ENCODE assay signal across 21 cellular contexts in genomic region chr18:55243255-55243654, GRCh38.
DNase-seq lines count a peak whose midpoint lies in the region; ATAC-seq and TF ChIP-seq lines count a peak whose summit lies in the region.
"Had no signal": no experiment of that assay in that cellular context is flagged by ENCODE, and none has a peak within 500 bp of the region (broad histone marks: within the 10 kb centered on the region; RNA-seq: fewer than 3 reads in every experiment).

No MANE protein-coding gene starts in this region.

- H3K27me3 ChIP-seq in heart right ventricle (no peaks in the 10 kb centered on the region), sigmoid colon (no peaks in the 10 kb centered on the region), uterus (no peaks in the 10 kb centered on the region)
- H3K27me3 ChIP-seq: hepatocyte, tibial nerve had no signal

- TF ChIP-seq POLR2A in sigmoid colon (IDR thresholded peaks at IDR 0.05): no peak
- TF ChIP-seq POLR2A in uterus (IDR thresholded peaks at IDR 0.05): no peak

- H3K4me1 ChIP-seq in heart right ventricle (peaks cover 21 to 100% (median 74%) of the 10 kb centered on the region in 9 donors), sigmoid colon (peaks cover 0 to 36% (median 33%) of the 10 kb centered on the region in 4 donors), uterus (peaks cover 0 to 7% of the 10 kb centered on the region in 2 donors)

- peaks cover 0 to 47% (median 0%) of the 10 kb centered on the region in 9 donors for H3K36me3 ChIP-seq in heart right ventricle
- H3K36me3 ChIP-seq in sigmoid colon: peaks cover 0 to 5% (median 0%) of the 10 kb centered on the region in 4 donors
- H3K36me3 ChIP-seq in uterus: no peaks in the 10 kb centered on the region
- H3K36me3 ChIP-seq: tibial nerve had no signal

- H3K9me3 ChIP-seq in heart right ventricle (no peaks in the 10 kb centered on the region), sigmoid colon (no peaks in the 10 kb centered on the region), uterus (no peaks in the 10 kb centered on the region)
- H3K9me3 ChIP-seq: tibial nerve had no signal

- TF ChIP-seq EP300 in sigmoid colon (IDR thresholded peaks at IDR 0.05): no peak

- H3K27ac ChIP-seq in heart right ventricle (peak overlapping the region; percentile 24 to 89 (median 76)), coronary artery (peak overlapping the region; percentile 62 to 87), sigmoid colon (peak overlapping the region; percentile 53 to 74 (median 60)), uterus (peak overlapping the region; percentile 77 to 79)
- H3K27ac ChIP-seq: KMS-11 had no signal

- no peak for DNase-seq in heart right ventricle
- DNase-seq in left cardiac atrium: no peak
- no peak for DNase-seq in coronary artery (ENCODE audit: low spot score)
- DNase-seq in sigmoid colon: no peak
- no peak for DNase-seq in uterus
- no peak for DNase-seq in hippocampal formation (lab: John Stamatoyannopoulos, UW)
- DNase-seq: activated CD4-positive, alpha-beta T cell treated with anti-CD3 and anti-CD28 coated beads for 36 hours; activated CD8-positive, alpha-beta memory T cell treated with anti-CD3 and anti-CD28 coated beads, Interleukin-2, amount 50 U/mL, for 4 hours; activated naive CD4-positive, alpha-beta T cell treated with Interleukin-2 at 50 U/mL for 16 hours; C1 segment of cervical spinal cord; DMS 273 treated with DMSO at 0.1 percent for 48 hours; NCI-H1105 treated with DMSO at 0.1 percent for 48 hours; NCI-H748 treated with DMSO at 0.1 percent for 48 hours; PC-3; T1000 had no signal

- peak overlapping the region in 1 of 10 donors; percentile 9 for H3K4me3 ChIP-seq in heart right ventricle
- H3K4me3 ChIP-seq in coronary artery: peak overlapping the region; percentile 24
- no peak overlapping the region for H3K4me3 ChIP-seq in sigmoid colon
- no peak overlapping the region for H3K4me3 ChIP-seq in uterus
- H3K4me3 ChIP-seq: GM23338, hepatocyte, tibial nerve had no signal

- TF ChIP-seq CTCF in heart right ventricle (IDR thresholded peaks at IDR 0.05) (no peak), coronary artery (IDR thresholded peaks at IDR 0.05) (no peak), sigmoid colon (IDR thresholded peaks at IDR 0.05) (no peak), uterus (IDR thresholded peaks at IDR 0.05) (no peak)

- ATAC-seq in heart right ventricle (no peak), left cardiac atrium (no peak), GM19035 (IDR thresholded peaks at IDR 0.05; ENCODE audit: unreplicated experiment) (no peak), HG03378 (IDR thresholded peaks at IDR 0.05; ENCODE audit: unreplicated experiment) (no peak)
- ATAC-seq: activated CD4-positive, alpha-beta T cell treated with anti-CD3 and anti-CD28 coated beads for 36 hours; GM23338; PC-3 had no signal

- 62 to 68% methylated on average over 2 of the region's 2 CpGs for WGBS in heart right ventricle, 2 donors
- WGBS in sigmoid colon, 2 donors: 47 to 71% methylated on average over 2 of the region's 2 CpGs

- intact Hi-C loops in heart right ventricle (cut with DNase I): loop anchor here in 7 of 10 donors (5.0 to 10.0 kb wide), 11 partner anchors 74 to 1332 kb away; partner anchors contain the start of gene TCF4 (in 1 of the 7)
- intact Hi-C loops in left cardiac atrium (cut with DNase I): loop anchor here in 1 of 2 donors (5.0 kb wide), 1 partner anchor 74 kb away; no protein-coding TSS in a partner anchor
- intact Hi-C loops in sigmoid colon (cut with DNase I): no loop called here
- intact Hi-C loops in uterus (cut with DNase I; ENCODE audit: low total_unique reads): no loop called here

Comparison
In these comparisons a context has a peak if more than half of its experiments do, and no peak if none do; other contexts are left out.
1. intact Hi-C loops: an anchor here in heart right ventricle (5.0 to 10.0 kb wide); none called in sigmoid colon and uterus.